In genomic region chr19:14405758-14406644, GRCh38 we compare ENCODE assay signal across 8 cellular contexts. TPM values are rescaled to one million over a fixed set of nuclear protein-coding genes. Genes with fewer than 3 reads are reported as not detected.
DNase-seq lines count a peak whose midpoint lies in the region; TF ChIP-seq lines count a peak whose summit lies in the region.

No MANE protein-coding gene starts in this region.

- no peak overlapping the region for H3K4me3 Mint-ChIP-seq in T-helper 1 cell treated with Interleukin-12 subunit alpha and Interleukin-12 subunit beta and Interleukin-4 antibody, amounts not matched to agents 30 μg/mL and 1 μg/mL, for 36 hours

- peaks cover 10% of the 10 kb centered on the region for H3K4me1 Mint-ChIP-seq in T-helper 1 cell treated with Interleukin-12 subunit alpha and Interleukin-12 subunit beta and Interleukin-4 antibody, amounts not matched to agents 30 μg/mL and 1 μg/mL, for 36 hours (ENCODE audit: low read depth)

- H3K36me3 Mint-ChIP-seq in T-helper 1 cell treated with Interleukin-12 subunit alpha and Interleukin-12 subunit beta and Interleukin-4 antibody, amounts not matched to agents 30 μg/mL and 1 μg/mL, for 36 hours (ENCODE audit: low read depth) = peaks cover 58% of the 10 kb centered on the region

- 22% methylated on average over 61 of the region's 61 CpGs for WGBS in urinary bladder

- no peaks in the 10 kb centered on the region for H3K9me3 ChIP-seq in right atrium auricular region

- no peaks in the 10 kb centered on the region for H3K27me3 ChIP-seq in H7 (ENCODE audit: control insufficient read depth, insufficient read depth, low read length)
- H3K27me3 ChIP-seq in right atrium auricular region = no peaks in the 10 kb centered on the region

- no peaks in the 10 kb centered on the region for H3K9me3 Mint-ChIP-seq in T-helper 1 cell treated with Interleukin-12 subunit alpha and Interleukin-12 subunit beta and Interleukin-4 antibody, amounts not matched to agents 30 μg/mL and 1 μg/mL, for 36 hours

- H3K4me3 ChIP-seq in H7 (ENCODE audit: insufficient read depth, low read depth, low read length) (peak overlapping the region; percentile 41), right atrium auricular region (peak overlapping the region; percentile 9 to 36), urinary bladder (ENCODE audit: low read depth, low read length) (peak overlapping the region; percentile 21)

- DNase-seq in EL (peak; percentile 70), H7 (peak; percentile 100), NCI-H1048 (lab: John Stamatoyannopoulos, UW) (peak; percentile 87), right atrium auricular region (ENCODE audit: low spot score) (peak; percentile 86), pulmonary artery endothelial cell (ENCODE audit: low read depth, low spot score) (peak; percentile 60)

- TF ChIP-seq CTCF in right atrium auricular region (IDR thresholded peaks at IDR 0.05) = peak; percentile 81 to 97

- H3K36me3 ChIP-seq in H7 (replicated peaks; ENCODE audit: control insufficient read depth, insufficient read depth, low read length) = peaks cover 27% of the 10 kb centered on the region
- H3K36me3 ChIP-seq in right atrium auricular region = peaks cover 75% of the 10 kb centered on the region
- peaks cover 11% of the 10 kb centered on the region for H3K36me3 ChIP-seq in urinary bladder (ENCODE audit: insufficient read depth)

- peak overlapping the region; percentile 73 for H3K27ac ChIP-seq in angular gyrus (ENCODE audit: low read depth, low read length)
- peak overlapping the region; percentile 77 to 78 for H3K27ac ChIP-seq in right atrium auricular region
- H3K27ac ChIP-seq in urinary bladder (ENCODE audit: low read depth) = peak overlapping the region; percentile 32

- H3K27me3 Mint-ChIP-seq in T-helper 1 cell treated with Interleukin-12 subunit alpha and Interleukin-12 subunit beta and Interleukin-4 antibody, amounts not matched to agents 30 μg/mL and 1 μg/mL, for 36 hours (ENCODE audit: low read depth) = no peaks in the 10 kb centered on the region

- H3K27ac Mint-ChIP-seq in T-helper 1 cell treated with Interleukin-12 subunit alpha and Interleukin-12 subunit beta and Interleukin-4 antibody, amounts not matched to agents 30 μg/mL and 1 μg/mL, for 36 hours = peak overlapping the region; percentile 45

- peaks cover 0 to 8% of the 10 kb centered on the region in 2 donors for H3K4me1 ChIP-seq in right atrium auricular region
- H3K4me1 ChIP-seq in urinary bladder (ENCODE audit: insufficient read depth) = no peaks in the 10 kb centered on the region

RNA-seq across cellular contexts. Expression of gene DDX39A, which starts 13.1 kb away (rescaled TPM):
- total RNA-seq in H7 (2014; rRNA removed; shearing (Covaris generic)) = 94.6 and 131 TPM in 2 replicates
- 10 to 100 TPM; 25.5 to 29.8 TPM for total RNA-seq in right atrium auricular region
- 92.5 and 156 TPM in 2 replicates for total RNA-seq in pulmonary artery endothelial cell
- 24.0 TPM for total RNA-seq in urinary bladder
- 52.2 TPM for polyA plus RNA-seq in urinary bladder

RNA-seq across cellular contexts. Expression of gene ADGRE5, which starts 24.8 kb away (rescaled TPM):
- total RNA-seq in H7 (2014; rRNA removed; shearing (Covaris generic)) = 5.9 and 6.1 TPM in 2 replicates
- total RNA-seq in right atrium auricular region (10 to 100 TPM; 33.9 to 37.3 TPM), pulmonary artery endothelial cell (3.1 and 4.2 TPM in 2 replicates), urinary bladder (12.5 TPM)
- 46.1 TPM for polyA plus RNA-seq in urinary bladder

RNA-seq across cellular contexts. Expression of gene PKN1, which starts 27.1 kb away (rescaled TPM):
- 108 and 127 TPM in 2 replicates for total RNA-seq in H7 (2014; rRNA removed; shearing (Covaris generic))
- total RNA-seq in right atrium auricular region (100 to 1,000 TPM in 1 of 2 donors, 10 to 100 TPM in 1; 87.2 to 111 TPM), pulmonary artery endothelial cell (248 and 291 TPM in 2 replicates), urinary bladder (39.4 TPM)
- 94.5 TPM for polyA plus RNA-seq in urinary bladder

Comparison
In these comparisons a context has a peak if more than half of its experiments do, and no peak if none do; other contexts are left out.
1. Peak in every context shown above with its lines: DNase-seq, H3K4me3 ChIP-seq and H3K27ac ChIP-seq.